In genomic region chr20:23574977-23575376, GRCh38 we compare ENCODE assay signal across 39 cellular contexts. TPM values are rescaled to one million over a fixed set of nuclear protein-coding genes. Genes with fewer than 3 reads are reported as not detected.
"Had no signal": no experiment of that assay in that cellular context is flagged by ENCODE, and none has a peak within 500 bp of the region (broad histone marks: within the 10 kb centered on the region; RNA-seq: fewer than 3 reads in every experiment).

No MANE protein-coding gene starts in this region.

- H3K9me3 ChIP-seq: MG63 had no signal

- H3K4me3 ChIP-seq: MG63 had no signal

- H3K27me3 ChIP-seq: MG63 had no signal

- DNase-seq: Karpas-422, Kasumi-1, MG63, MM.1S, MV-4-11, NCI-H1048, NCI-H1092, NCI-H1092 treated with DMSO at 0.1 percent for 48 hours, NCI-H1105, NCI-H1105 treated with DMSO at 0.1 percent for 48 hours, NCI-H1417, NCI-H1417 treated with DMSO at 0.1 percent for 48 hours, NCI-H1436, NCI-H1436 treated with DMSO at 0.1 percent for 48 hours, NCI-H146, NCI-H1694, NCI-H1694 treated with DMSO at 0.1 percent for 48 hours, NCI-H187, NCI-H187 treated with DMSO at 0.1 percent for 48 hours, NCI-H1930, NCI-H2029, NCI-H2029 treated with DMSO at 0.1 percent for 48 hours, NCI-H2081, NCI-H2081 treated with DMSO at 0.1 percent for 48 hours, NCI-H2107, NCI-H2171, NCI-H2171 treated with DMSO at 0.1 percent for 48 hours, NCI-H2227 treated with DMSO at 0.1 percent for 48 hours, NCI-H226, NCI-H345, NCI-H446, NCI-H446 treated with DMSO at 0.1 percent for 48 hours, NCI-H510A, NCI-H510A treated with DMSO at 0.1 percent for 48 hours, NCI-H524 had no signal

- H3K36me3 ChIP-seq: MG63 had no signal

RNA-seq across cellular contexts. Expression of gene CST9L, which starts 6.7 kb away (rescaled TPM):
- total RNA-seq: LHCN-M2, M059J, MCF 10A, NCI-H460 had no signal

RNA-seq across cellular contexts. Expression of gene CST9, which starts 30.7 kb away (rescaled TPM):
- total RNA-seq: LHCN-M2, M059J, MCF 10A, NCI-H460 had no signal
